In the genomic region with DNA sequence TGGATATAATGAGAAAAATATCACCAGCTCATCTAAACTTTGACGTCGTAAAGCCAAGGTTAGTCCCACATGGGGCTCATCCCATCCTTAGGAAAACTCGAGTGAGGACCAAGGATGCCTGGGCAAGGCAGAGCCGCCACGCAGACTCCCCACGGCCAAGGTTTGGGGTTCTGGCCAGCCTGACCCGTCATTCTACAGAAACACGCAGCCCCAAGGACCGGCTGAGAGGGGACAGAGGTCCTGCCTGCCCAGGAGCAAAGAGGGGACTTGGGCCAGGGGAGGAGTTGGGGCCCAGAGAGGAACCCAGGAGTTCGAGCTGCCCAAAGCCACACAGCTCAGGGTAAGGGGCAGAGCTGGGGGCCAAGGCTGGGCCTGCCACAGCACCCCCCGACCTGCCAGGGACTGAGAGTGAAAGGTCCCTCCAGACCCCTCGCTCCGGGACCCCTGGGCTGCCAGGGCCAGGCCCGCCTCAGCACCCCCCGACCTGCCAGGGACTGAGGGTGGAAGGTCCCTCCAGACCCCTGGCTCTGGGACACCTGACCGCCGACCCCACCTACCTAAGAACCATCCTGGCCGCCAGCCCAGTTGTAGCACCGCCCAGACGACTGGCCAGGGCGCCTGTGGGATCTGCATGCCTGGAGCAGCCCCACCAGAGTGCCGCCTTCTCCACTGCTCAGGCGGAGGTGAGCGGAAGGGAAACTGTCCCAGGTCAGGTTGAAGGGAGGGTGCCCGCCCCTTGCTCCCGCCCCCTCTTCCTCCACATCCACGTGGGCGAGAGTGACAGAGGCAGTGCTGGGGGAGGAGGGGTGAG, we compare ENCODE assay signal across 8 cellular contexts. TPM values are rescaled to one million over a fixed set of nuclear protein-coding genes. Genes with fewer than 3 reads are reported as not detected.
DNase-seq lines count a peak whose midpoint lies in the region; ATAC-seq and TF ChIP-seq lines count a peak whose summit lies in the region.

A gene (minus strand): TSS at position 689 of the 811 bp plus-strand sequence. CDS start 56 bp downstream, at position 633.

- peak within 1 kb of the TSS; percentile 71 for H3K27ac Mint-ChIP-seq in activated CD8-positive, alpha-beta memory T cell treated with anti-CD3 and anti-CD28 coated beads, Interleukin-2, amount 10 ng/mL, durations not matched to agents 7 days and 5 days

- peaks cover 28% of the 10 kb centered on the region for H3K4me1 Mint-ChIP-seq in activated CD8-positive, alpha-beta memory T cell treated with anti-CD3 and anti-CD28 coated beads, Interleukin-2, amount 10 ng/mL, durations not matched to agents 7 days and 5 days

- no peaks in the 10 kb centered on the region for H3K9me3 Mint-ChIP-seq in activated CD8-positive, alpha-beta memory T cell treated with anti-CD3 and anti-CD28 coated beads, Interleukin-2, amount 10 ng/mL, durations not matched to agents 7 days and 5 days (ENCODE audit: low read depth)

- TF ChIP-seq POLR2A in GM10847 (IDR thresholded peaks at IDR 0.05; ENCODE audit: extremely low read depth, insufficient read length) = peak; percentile 82

- peak; percentile 73 for DNase-seq in activated CD8-positive, alpha-beta memory T cell treated with anti-CD3 and anti-CD28 coated beads, Interleukin-2, amount 10 ng/mL, durations not matched to agents 7 days and 5 days
- DNase-seq in germinal center (ENCODE audit: low spot score) (peak; percentile 76), NCI-H524 (lab: John Stamatoyannopoulos, UW) (no peak), DMS153 (lab: John Stamatoyannopoulos, UW) (no peak)
- peak; percentile 90 for DNase-seq in stimulated activated CD4-positive, alpha-beta T cell treated with anti-CD3 and anti-CD28 coated beads, Interleukin-15, amount 100 ng/mL, for 24 hours

- peak within 1 kb of the TSS; percentile 52 for H3K4me3 Mint-ChIP-seq in activated CD8-positive, alpha-beta memory T cell treated with anti-CD3 and anti-CD28 coated beads, Interleukin-2, amount 10 ng/mL, durations not matched to agents 7 days and 5 days

- ATAC-seq in HG02973 (IDR thresholded peaks at IDR 0.05; ENCODE audit: unreplicated experiment) (peak; percentile 39), HG03025 (IDR thresholded peaks at IDR 0.05; ENCODE audit: low FRiP score, unreplicated experiment) (no peak)
- ATAC-seq in activated CD8-positive, alpha-beta memory T cell treated with anti-CD3 and anti-CD28 coated beads, Interleukin-2, amount 10 ng/mL, durations not matched to agents 7 days and 5 days = peak; percentile 28

- CTCF ChIA-PET in activated CD8-positive, alpha-beta memory T cell treated with anti-CD3 and anti-CD28 coated beads, Interleukin-2, amount 10 ng/mL, durations not matched to agents 7 days and 5 days (lab: Charles Lee) = interaction anchor here (2.3 kb wide), 1 partner anchor 14 kb away, joined by 12 read pairs; no protein-coding TSS in a partner anchor

- H3K27me3 Mint-ChIP-seq in activated CD8-positive, alpha-beta memory T cell treated with anti-CD3 and anti-CD28 coated beads, Interleukin-2, amount 10 ng/mL, durations not matched to agents 7 days and 5 days = peaks cover 6% of the 10 kb centered on the region

- peaks cover 1% of the 10 kb centered on the region for H3K36me3 Mint-ChIP-seq in activated CD8-positive, alpha-beta memory T cell treated with anti-CD3 and anti-CD28 coated beads, Interleukin-2, amount 10 ng/mL, durations not matched to agents 7 days and 5 days

RNA-seq across cellular contexts. Expression of the gene that starts here (rescaled TPM):
- 1 to 10 TPM; 2.2 to 4.1 TPM for total RNA-seq in activated CD8-positive, alpha-beta memory T cell treated with anti-CD3 and anti-CD28 coated beads, Interleukin-2, amount 10 ng/mL, durations not matched to agents 7 days and 5 days

Comparison
In these comparisons a context has a peak if more than half of its experiments do, and no peak if none do; other contexts are left out.
1. DNase-seq: peak in activated CD8-positive, alpha-beta memory T cell treated with anti-CD3 and anti-CD28 coated beads, Interleukin-2, amount 10 ng/mL, durations not matched to agents 7 days and 5 days (single experiment), germinal center (single experiment) and stimulated activated CD4-positive, alpha-beta T cell treated with anti-CD3 and anti-CD28 coated beads, Interleukin-15, amount 100 ng/mL, for 24 hours (single experiment); none in NCI-H524 (0 of 2) and DMS153 (single experiment).